ENCODE assay signal across 10 cellular contexts in genomic region chr16:11099672-11100195, GRCh38.
DNase-seq lines count a peak whose midpoint lies in the region; ATAC-seq and TF ChIP-seq lines count a peak whose summit lies in the region.
"Had no signal": no experiment of that assay in that cellular context is flagged by ENCODE, and none has a peak within 500 bp of the region (broad histone marks: within the 10 kb centered on the region; RNA-seq: fewer than 3 reads in every experiment).

No MANE protein-coding gene starts in this region.

- H3K9ac ChIP-seq in PC-3 (ENCODE audit: low read length), result peak overlapping the region; percentile 8; the same call in 1 of the 2 replicates

- no peak for TF ChIP-seq POLR2A in thyroid gland (IDR thresholded peaks at IDR 0.05)
- no peak for TF ChIP-seq POLR2A in body of pancreas (IDR thresholded peaks at IDR 0.05)

- no peaks in the 10 kb centered on the region for H3K9me3 ChIP-seq in PC-3 (ENCODE audit: low read length)
- H3K9me3 ChIP-seq in thyroid gland, result no peaks in the 10 kb centered on the region
- H3K9me3 ChIP-seq in body of pancreas, result no peaks in the 10 kb centered on the region

- H3K4me3 ChIP-seq in PC-3 (ENCODE audit: low read length) (no peak overlapping the region), thyroid gland (replicated peaks in 1 of 3) (no peak overlapping the region), body of pancreas (no peak overlapping the region)

- TF ChIP-seq CTCF in PC-3 (conservative IDR thresholded peaks at IDR 0.05; ENCODE audit: low read depth, low read length) (no peak), thyroid gland (IDR thresholded peaks at IDR 0.05) (no peak), body of pancreas (IDR thresholded peaks at IDR 0.05) (no peak)

- 69% methylated on average over 7 of the region's 7 CpGs for WGBS in thyroid gland, 2 donors
- 85 to 93% methylated on average over 7 of the region's 7 CpGs for WGBS in body of pancreas, 2 donors

- BruUV-seq in PC-3 (replicated peaks; lab: Mats Ljungman, UMichigan), result no TSS peak

- H2AFZ ChIP-seq in PC-3 (ENCODE audit: low read length), result no peak overlapping the region

- POLR2A ChIA-PET in PC-3 (lab: Charles Lee; ENCODE audit: unreplicated experiment), result no interaction called here
- POLR2A ChIA-PET in naive thymus-derived CD8-positive, alpha-beta T cell (lab: Charles Lee), result interaction anchor here (0.5 kb wide), 1 partner anchor 154 kb away, joined by 4 read pairs; no protein-coding TSS in a partner anchor

- no peaks in the 10 kb centered on the region for H3K27me3 Mint-ChIP-seq in naive thymus-derived CD8-positive, alpha-beta T cell

- DNase-seq in activated naive CD4-positive, alpha-beta T cell treated with anti-CD3 and anti-CD28 coated beads, Interleukin-2, amount 50 U/mL, for 72 hours (ENCODE audit: low spot score in 2 of 2), result no peak
- DNase-seq in activated naive CD4-positive, alpha-beta T cell treated with Interleukin-2 at 50 U/mL for 16 hours, result no peak
- DNase-seq in PC-3, result no peak
- peak; percentile 53 for DNase-seq in kidney tubule cell (ENCODE audit: low spot score)
- DNase-seq in thyroid gland, result peak; percentile 68 to 70
- DNase-seq in body of pancreas, result no peak
- DNase-seq in naive thymus-derived CD8-positive, alpha-beta T cell, result no peak
- DNase-seq in NCI-H2029 (lab: John Stamatoyannopoulos, UW), result no peak
- DNase-seq: WERI-Rb-1 had no signal

- no peaks in the 10 kb centered on the region for H3K36me3 ChIP-seq in PC-3 (ENCODE audit: low read depth, low read length)
- H3K36me3 ChIP-seq in thyroid gland, result no peaks in the 10 kb centered on the region
- H3K36me3 ChIP-seq in body of pancreas (replicated peaks in 1 of 2; ENCODE audit: insufficient read depth in 1 of 2, low read depth in 2 of 2), result no peaks in the 10 kb centered on the region
- H3K36me3 ChIP-seq: WERI-Rb-1 had no signal

- no peaks in the 10 kb centered on the region for H3K9me3 Mint-ChIP-seq in activated naive CD4-positive, alpha-beta T cell treated with anti-CD3 and anti-CD28 coated beads, Interleukin-2, amount 50 U/mL, for 72 hours
- no peaks in the 10 kb centered on the region for H3K9me3 Mint-ChIP-seq in naive thymus-derived CD8-positive, alpha-beta T cell

- peaks cover 12 to 14% of the 10 kb centered on the region in 2 donors for H3K36me3 Mint-ChIP-seq in activated naive CD4-positive, alpha-beta T cell treated with anti-CD3 and anti-CD28 coated beads, Interleukin-2, amount 50 U/mL, for 72 hours
- peaks cover 0 to 16% (median 11%) of the 10 kb centered on the region in 3 donors for H3K36me3 Mint-ChIP-seq in naive thymus-derived CD8-positive, alpha-beta T cell

- H3K79me2 ChIP-seq in PC-3 (ENCODE audit: low read length), result no peaks in the 10 kb centered on the region

- H3K4me1 ChIP-seq in PC-3 (ENCODE audit: insufficient read depth, low read length), result peaks cover 16% of the 10 kb centered on the region
- H3K4me1 ChIP-seq in thyroid gland, result peaks cover 61 to 74% of the 10 kb centered on the region in 2 donors
- H3K4me1 ChIP-seq in body of pancreas, result peaks cover 30% of the 10 kb centered on the region

- H3K27ac Mint-ChIP-seq in activated naive CD4-positive, alpha-beta T cell treated with anti-CD3 and anti-CD28 coated beads, Interleukin-2, amount 50 U/mL, for 72 hours, result peak overlapping the region; percentile 85 to 93
- H3K27ac Mint-ChIP-seq in naive thymus-derived CD8-positive, alpha-beta T cell, result peak overlapping the region in 2 of 10 donors; percentile 30 to 57

- H3K27ac ChIP-seq in PC-3 (ENCODE audit: low read length) (peak overlapping the region; percentile 52), thyroid gland (peak overlapping the region; percentile 62 to 92 (median 90)), body of pancreas (no peak overlapping the region)
- H3K27ac ChIP-seq: C4-2B, WERI-Rb-1 had no signal

- H3K4me1 Mint-ChIP-seq in naive thymus-derived CD8-positive, alpha-beta T cell, result peaks cover 9 to 30% (median 22%) of the 10 kb centered on the region in 4 donors

- H3K27me3 ChIP-seq in PC-3 (ENCODE audit: low read length) (no peaks in the 10 kb centered on the region), thyroid gland (no peaks in the 10 kb centered on the region), body of pancreas (no peaks in the 10 kb centered on the region)

- ATAC-seq in activated naive CD4-positive, alpha-beta T cell treated with anti-CD3 and anti-CD28 coated beads, Interleukin-2, amount 50 U/mL, for 72 hours, result peak; percentile 26 to 28
- ATAC-seq in PC-3 (no peak), body of pancreas (no peak)
- no peak for ATAC-seq in naive thymus-derived CD8-positive, alpha-beta T cell

- H3K4me2 ChIP-seq in PC-3 (ENCODE audit: low read length), result no peak overlapping the region

- intact Hi-C loops in PC-3 (cut with micrococcal nuclease), result no loop called here
- intact Hi-C loops in thyroid gland (cut with DNase I), result no loop called here
- intact Hi-C loops in body of pancreas (cut with DNase I), result loop anchor here (10.0 kb wide), 1 partner anchor 125 kb away; no protein-coding TSS in a partner anchor

- H3K9me2 ChIP-seq in PC-3 (replicated peaks; ENCODE audit: low read length), result no peaks in the 10 kb centered on the region

- H4K20me1 ChIP-seq in PC-3 (ENCODE audit: low read length), result no peaks in the 10 kb centered on the region

- no peaks in the 10 kb centered on the region for H3F3A ChIP-seq in PC-3 (ENCODE audit: low read length, unreplicated experiment)

- CTCF ChIA-PET in PC-3 (lab: Charles Lee), result no interaction called here

- H3K4me3 Mint-ChIP-seq in naive thymus-derived CD8-positive, alpha-beta T cell, result no peak overlapping the region

Comparison
In these comparisons a context has a peak if more than half of its experiments do, and no peak if none do; other contexts are left out.
1. ATAC-seq: peak in activated naive CD4-positive, alpha-beta T cell treated with anti-CD3 and anti-CD28 coated beads, Interleukin-2, amount 50 U/mL, for 72 hours (2 of 2); none in PC-3 (single experiment), body of pancreas (single experiment) and naive thymus-derived CD8-positive, alpha-beta T cell (0 of 2).
2. DNase-seq: peak in kidney tubule cell (single experiment) and thyroid gland (2 of 2); none in activated naive CD4-positive, alpha-beta T cell treated with anti-CD3 and anti-CD28 coated beads, Interleukin-2, amount 50 U/mL, for 72 hours (0 of 2), activated naive CD4-positive, alpha-beta T cell treated with Interleukin-2 at 50 U/mL for 16 hours (single experiment), PC-3 (single experiment), body of pancreas (0 of 4), naive thymus-derived CD8-positive, alpha-beta T cell (0 of 10) and NCI-H2029 (single experiment).
3. H3K27ac ChIP-seq: peak in PC-3 (single experiment) and thyroid gland (3 of 3); none in body of pancreas (0 of 4).